Comparison of ENCODE assay signal across 21 cellular contexts in the genomic region with DNA sequence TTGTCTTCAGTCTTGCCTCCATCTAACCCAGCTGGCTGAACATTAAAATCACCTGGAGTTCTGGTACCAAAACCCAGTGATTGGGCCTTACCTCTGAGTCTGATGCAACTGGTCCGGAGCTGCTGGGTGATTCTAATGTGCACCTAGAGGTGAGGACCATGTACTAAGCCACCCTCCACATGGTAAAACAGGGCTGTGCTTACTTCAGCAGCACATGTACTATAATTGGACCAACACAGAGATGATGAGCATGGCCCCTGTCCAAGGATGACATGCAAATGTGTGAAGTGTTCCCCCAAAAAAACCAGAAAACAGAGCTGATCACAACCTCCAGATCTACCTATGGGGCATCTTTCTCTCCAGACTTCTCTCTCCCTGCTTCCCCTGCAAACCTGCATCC. TPM values are rescaled to one million over a fixed set of nuclear protein-coding genes. Genes with fewer than 3 reads are reported as not detected.
DNase-seq lines count a peak whose midpoint lies in the region; ATAC-seq and TF ChIP-seq lines count a peak whose summit lies in the region.
"Had no signal": no experiment of that assay in that cellular context is flagged by ENCODE, and none has a peak within 500 bp of the region (broad histone marks: within the 10 kb centered on the region; RNA-seq: fewer than 3 reads in every experiment).

No MANE protein-coding gene starts in this region.

- ATAC-seq in central memory CD8-positive, alpha-beta T cell (replicated peaks; ENCODE audit: extremely low read depth, poor library complexity, severe bottlenecking): no peak
- ATAC-seq in HG03108 (IDR thresholded peaks at IDR 0.05; ENCODE audit: unreplicated experiment) (no peak), GM21447 (IDR thresholded peaks at IDR 0.05; ENCODE audit: unreplicated experiment) (no peak)
- ATAC-seq: GM23338; natural killer cell treated with Interleukin-12 subunit alpha and Interleukin-12 subunit beta and Interleukin-15 and Interleukin-18, amount 100 ng/mL, for 72 hours had no signal

- H3K4me2 ChIP-seq in BLaER1: peak overlapping the region; percentile 90; the same call in 1 of the 2 replicates
- peak overlapping the region; percentile 68 for H3K4me2 ChIP-seq in OCI-LY7 (ENCODE audit: low read length)
- H3K4me2 ChIP-seq: GM23338 had no signal

- H3K36me3 ChIP-seq in BLaER1 (peaks cover 27% of the 10 kb centered on the region), OCI-LY7 (ENCODE audit: insufficient read depth, low read length) (peaks cover 43% of the 10 kb centered on the region)
- H3K36me3 ChIP-seq in CD4-positive, alpha-beta memory T cell (ENCODE audit: insufficient read depth, low read length): peaks cover 9% of the 10 kb centered on the region
- H3K36me3 ChIP-seq: colonic mucosa had no signal

- no TSS peak for BruUV-seq in OCI-LY7 (replicated peaks; lab: Mats Ljungman, UMichigan)

- H3K4me1 ChIP-seq in BLaER1 (peaks cover 49% of the 10 kb centered on the region), OCI-LY7 (ENCODE audit: insufficient read depth, low read length, poor library complexity, severe bottlenecking) (peaks cover 68% of the 10 kb centered on the region)
- peaks cover 21% of the 10 kb centered on the region for H3K4me1 ChIP-seq in CD4-positive, alpha-beta memory T cell (ENCODE audit: insufficient read depth, low read length)

- CTCF ChIA-PET in CD4-positive, alpha-beta memory T cell (lab: Charles Lee; ENCODE audit: partially characterized antibody): interaction anchor here (6.4 to 10.4 kb wide), 3 partner anchors 42 to 116 kb away, joined by 62 to 484 read pairs (median 333); partner anchors contain the start of gene ELK4
- CTCF ChIA-PET in OCI-LY7 (lab: Charles Lee; ENCODE audit: unreplicated experiment): interaction anchor here (0.5 to 1.7 kb wide), 6 partner anchors 37 to 90 kb away, joined by 3 to 5 read pairs (median 4); partner anchors contain the start of genes CDK18 and ELK4

- no peaks in the 10 kb centered on the region for H3K9me3 ChIP-seq in BLaER1
- H3K9me3 ChIP-seq in CD4-positive, alpha-beta memory T cell (ENCODE audit: control insufficient read depth in 1 of 2, low read length in 2 of 2): no peaks in the 10 kb centered on the region
- H3K9me3 ChIP-seq in OCI-LY7 (ENCODE audit: low read length): no peaks in the 10 kb centered on the region
- H3K9me3 ChIP-seq: colonic mucosa, testis had no signal

- no peak overlapping the region for H2AFZ ChIP-seq in OCI-LY7 (ENCODE audit: low read length)
- H2AFZ ChIP-seq: GM23338 had no signal

- H4K20me1 ChIP-seq in BLaER1 (no peaks in the 10 kb centered on the region), OCI-LY7 (ENCODE audit: insufficient read depth, low read length) (no peaks in the 10 kb centered on the region)

- H3K27me3 Mint-ChIP-seq in CD4-positive, alpha-beta memory T cell: no peaks in the 10 kb centered on the region
- H3K27me3 Mint-ChIP-seq in central memory CD8-positive, alpha-beta T cell: no peaks in the 10 kb centered on the region

- H3K27ac Mint-ChIP-seq in CD4-positive, alpha-beta memory T cell: peak overlapping the region; percentile 53 to 88 (median 72)
- peak overlapping the region; percentile 89 for H3K27ac Mint-ChIP-seq in central memory CD8-positive, alpha-beta T cell (ENCODE audit: low read depth)
- H3K27ac Mint-ChIP-seq: GM23338; natural killer cell treated with Interleukin-12 subunit alpha and Interleukin-12 subunit beta and Interleukin-15 and Interleukin-18, amount 100 ng/mL, for 72 hours had no signal

- POLR2A ChIA-PET in CD4-positive, alpha-beta memory T cell (lab: Charles Lee; ENCODE audit: partially characterized antibody): interaction anchor here (1.4 to 6.6 kb wide), 2 partner anchors 36 to 154 kb away, joined by 3 to 189 read pairs; partner anchors contain the start of gene ELK4
- POLR2A ChIA-PET in OCI-LY7 (lab: Charles Lee): interaction anchor here (0.6 to 10.4 kb wide), 10 partner anchors 14 to 82 kb away, joined by 3 to 183 read pairs (median 4); partner anchors contain the start of gene ELK4

- no peaks in the 10 kb centered on the region for H3K27me3 ChIP-seq in BLaER1
- no peaks in the 10 kb centered on the region for H3K27me3 ChIP-seq in CD4-positive, alpha-beta memory T cell (ENCODE audit: insufficient read depth, low read length)
- H3K27me3 ChIP-seq: colonic mucosa, testis had no signal

- H3K4me3 Mint-ChIP-seq in CD4-positive, alpha-beta memory T cell: peak overlapping the region in 1 of 8 donors; percentile 17
- no peak overlapping the region for H3K4me3 Mint-ChIP-seq in central memory CD8-positive, alpha-beta T cell
- H3K4me3 Mint-ChIP-seq: GM23338; natural killer cell treated with Interleukin-12 subunit alpha and Interleukin-12 subunit beta and Interleukin-15 and Interleukin-18, amount 100 ng/mL, for 72 hours had no signal

- H3K9ac ChIP-seq in BLaER1: no peak overlapping the region

- intact Hi-C loops in CD4-positive, alpha-beta memory T cell (cut with micrococcal nuclease): no loop called here
- intact Hi-C loops in OCI-LY7 (cut with micrococcal nuclease; ENCODE audit: unreplicated experiment): loop anchor here (5.0 kb wide), 2 partner anchors 68 to 457 kb away; partner anchors contain the start of gene RHEX

- no peak for TF ChIP-seq CTCF in OCI-LY7 (conservative IDR thresholded peaks at IDR 0.05; ENCODE audit: low read length)

- peaks cover 17 to 34% (median 26%) of the 10 kb centered on the region in 4 donors for H3K4me1 Mint-ChIP-seq in CD4-positive, alpha-beta memory T cell
- peaks cover 20% of the 10 kb centered on the region for H3K4me1 Mint-ChIP-seq in central memory CD8-positive, alpha-beta T cell

- H3K27ac ChIP-seq in BLaER1: no peak overlapping the region
- H3K27ac ChIP-seq in CD4-positive, alpha-beta memory T cell (ENCODE audit: low read depth, low read length): no peak overlapping the region
- H3K27ac ChIP-seq in OCI-LY7 (ENCODE audit: low read depth, low read length, poor library complexity, severe bottlenecking): peak overlapping the region; percentile 93
- H3K27ac ChIP-seq: colonic mucosa, testis had no signal

- peaks cover 16 to 25% of the 10 kb centered on the region in 2 donors for H3K36me3 Mint-ChIP-seq in CD4-positive, alpha-beta memory T cell
- peaks cover 30% of the 10 kb centered on the region for H3K36me3 Mint-ChIP-seq in central memory CD8-positive, alpha-beta T cell (ENCODE audit: insufficient read depth)
- H3K36me3 Mint-ChIP-seq: natural killer cell treated with Interleukin-12 subunit alpha and Interleukin-12 subunit beta and Interleukin-15 and Interleukin-18, amount 100 ng/mL, for 72 hours had no signal

- peaks cover 0 to 2% (median 0%) of the 10 kb centered on the region in 8 donors for H3K9me3 Mint-ChIP-seq in CD4-positive, alpha-beta memory T cell
- no peaks in the 10 kb centered on the region for H3K9me3 Mint-ChIP-seq in central memory CD8-positive, alpha-beta T cell
- H3K9me3 Mint-ChIP-seq: GM23338; natural killer cell treated with Interleukin-12 subunit alpha and Interleukin-12 subunit beta and Interleukin-15 and Interleukin-18, amount 100 ng/mL, for 72 hours had no signal

- H3K9me2 ChIP-seq in OCI-LY7 (ENCODE audit: insufficient read depth, low read length): no peaks in the 10 kb centered on the region

- H3K4me3 ChIP-seq in BLaER1 (no peak overlapping the region), OCI-LY7 (ENCODE audit: low read depth, low read length, poor library complexity, severe bottlenecking) (peak overlapping the region; percentile 26)
- H3K4me3 ChIP-seq in CD4-positive, alpha-beta memory T cell (ENCODE audit: low read length in 2 of 2): no peak overlapping the region
- H3K4me3 ChIP-seq: colonic mucosa, GM23338, testis had no signal

- DNase-seq in CD4-positive, alpha-beta memory T cell: no peak
- DNase-seq in OCI-LY7 (ENCODE audit: low spot score): peak; percentile 67
- DNase-seq in central memory CD8-positive, alpha-beta T cell (ENCODE audit: low spot score in 2 of 2): peak in 1 of 2 donors; percentile 7
- no peak for DNase-seq in dedifferentiated amniotic fluid mesenchymal stem cell (ENCODE audit: extremely low spot score)
- no peak for DNase-seq in KG1 (lab: John Stamatoyannopoulos, UW)
- DNase-seq: activated CD4-positive, alpha-beta T cell treated with anti-CD3 and anti-CD28 coated beads, Interleukin-2, amount 50 U/mL, for 48 hours; activated gamma-delta T cell; AML-193; colonic mucosa; foreskin fibroblast; GF-D8; hippocampal formation; mammary epithelial cell; NCI-H187 treated with DMSO at 0.1 percent for 48 hours; NCI-H226; testis had no signal

- peaks cover 5% of the 10 kb centered on the region; the same call in 1 of the 2 replicates for H3K79me2 ChIP-seq in OCI-LY7 (ENCODE audit: insufficient read depth, low read depth, low read length)

RNA-seq across cellular contexts. Expression of gene ELK4, which starts 37.0 kb away (rescaled TPM):
- total RNA-seq in CD4-positive, alpha-beta memory T cell: 100 to 1,000 TPM; 166 to 194 TPM
- polyA plus RNA-seq in CD4-positive, alpha-beta memory T cell: 1 to 10 TPM; 3.2 to 6.6 TPM
- total RNA-seq in OCI-LY7 (2014; rRNA removed; shearing (Covaris generic)): 26.4 and 29.1 TPM in 2 replicates
- 82.7 and 88.3 TPM in 2 replicates for total RNA-seq in OCI-LY7 (2022)
